8 cellular contexts compared by ENCODE assay signal in genomic region chr11:2901854-2902783, GRCh38. TPM values are rescaled to one million over a fixed set of nuclear protein-coding genes. Genes with fewer than 3 reads are reported as not detected.
DNase-seq lines count a peak whose midpoint lies in the region; ATAC-seq and TF ChIP-seq lines count a peak whose summit lies in the region.

No MANE protein-coding gene starts in this region.

- TF ChIP-seq CTCF in liver (IDR thresholded peaks at IDR 0.05; ENCODE audit: low read depth, low read length, missing input control): no peak

- H3K4me1 ChIP-seq in liver (ENCODE audit: control insufficient read depth in 4 of 4, insufficient read depth in 4 of 4, low read length in 3 of 4): peaks cover 8 to 26% (median 14%) of the 10 kb centered on the region in 4 donors

- no peaks in the 10 kb centered on the region for H3K36me3 ChIP-seq in liver (ENCODE audit: control insufficient read depth in 4 of 4, insufficient read depth in 3 of 4, low read depth in 1 of 4, low read length in 3 of 4)

- H3K27ac ChIP-seq in liver (ENCODE audit: low read depth in 1 of 2, low read length in 2 of 2): peak overlapping the region; percentile 87 to 91

- H3K4me3 ChIP-seq in liver (ENCODE audit: low read depth in 1 of 3, low read length in 3 of 3): peak overlapping the region; percentile 61 to 82 (median 73)

- H3K9ac ChIP-seq in liver (ENCODE audit: low read depth in 1 of 2, low read length in 2 of 2): peak overlapping the region; percentile 69 to 72

- whole genome bisulfite sequencing in liver: 3% methylated on average over 58 of the region's 58 CpGs

- DNase-seq in AG20443 (ENCODE audit: low spot score) (peak; percentile 98), NCI-H510A (lab: John Stamatoyannopoulos, UW) (peak; percentile 86), dedifferentiated amniotic fluid mesenchymal stem cell (ENCODE audit: extremely low spot score) (peak; percentile 82)
- peak; percentile 97 for DNase-seq in activated CD4-positive, alpha-beta T cell treated with anti-CD3 and anti-CD28 coated beads for 48 hours
- peak; percentile 94 for DNase-seq in stimulated activated CD4-positive, alpha-beta T cell treated with anti-CD3 and anti-CD28 coated beads, Interleukin-4, amount 100 ng/mL, for 24 hours

- TF ChIP-seq RAD21 in liver (IDR thresholded peaks at IDR 0.05): no peak

- H3K9me3 ChIP-seq in liver (ENCODE audit: control insufficient read depth in 4 of 4, low read length in 3 of 4): no peaks in the 10 kb centered on the region

- H3K27me3 ChIP-seq in liver (ENCODE audit: control insufficient read depth in 4 of 4, insufficient read depth in 4 of 4, low read length in 3 of 4): no peaks in the 10 kb centered on the region

- ATAC-seq in GM19025 (IDR thresholded peaks at IDR 0.05; ENCODE audit: low read depth, unreplicated experiment): peak; percentile 92
- peak; percentile 92 for ATAC-seq in HG03196 (IDR thresholded peaks at IDR 0.05; ENCODE audit: unreplicated experiment)

TF ChIP-seq in liver, 16 proteins besides CTCF, POLR2A, EP300 and RAD21:
- TF ChIP-seq REST (IDR thresholded peaks at IDR 0.05) (peak; percentile 72), SP1 (IDR thresholded peaks at IDR 0.05) (peak; percentile 73), TAF1 (conservative IDR thresholded peaks at IDR 0.05) (no peak), FOXA2 (IDR thresholded peaks at IDR 0.05) (no peak), FOXA1 (IDR thresholded peaks at IDR 0.05) (no peak), YY1 (IDR thresholded peaks at IDR 0.05) (peak; percentile 35), JUND (IDR thresholded peaks at IDR 0.05) (no peak), MAX (IDR thresholded peaks at IDR 0.05) (no peak), HNF4G (IDR thresholded peaks at IDR 0.05) (no peak), ATF3 (IDR thresholded peaks at IDR 0.05) (no peak), HNF4A (conservative IDR thresholded peaks at IDR 0.05) (peak; percentile 53 to 55), GABPA (IDR thresholded peaks at IDR 0.05 in 1 of 2, conservative IDR thresholded peaks at IDR 0.05 in 1 of 2) (peak in 1 of 2 donors; percentile 67), RXRA (IDR thresholded peaks at IDR 0.05) (peak; percentile 49 to 71), ZBTB33 (IDR thresholded peaks at IDR 0.05) (no peak), NR2F2 (IDR thresholded peaks at IDR 0.05) (no peak), EGR1 (IDR thresholded peaks at IDR 0.05; ENCODE audit: low read depth in 2 of 2) (no peak)

RNA-seq across cellular contexts. Expression of gene CDKN1C, which starts 16.5 kb away (rescaled TPM):
- total RNA-seq in liver: 10 to 100 TPM in 1 of 2 donors, 1 to 10 TPM in 1; 2.6 to 10.2 TPM
- 1 to 10 TPM; 2.7 to 4.3 TPM for polyA plus RNA-seq in liver

RNA-seq across cellular contexts. Expression of gene PHLDA2, which starts 27.1 kb away (rescaled TPM):
- under 1 TPM in 1 of 2 donors, not detected in 1; 0.23 TPM for total RNA-seq in liver
- polyA plus RNA-seq in liver: 1 to 10 TPM in 1 of 2 donors, under 1 TPM in 1; 0.99 to 1.4 TPM

Comparison
In these comparisons a context has a peak if more than half of its experiments do, and no peak if none do; other contexts are left out.
1. Peak in every context shown above with its lines: DNase-seq, ATAC-seq, H3K4me3 ChIP-seq and H3K27ac ChIP-seq.